Comparison of ENCODE assay signal across 11 cellular contexts in the genomic region with DNA sequence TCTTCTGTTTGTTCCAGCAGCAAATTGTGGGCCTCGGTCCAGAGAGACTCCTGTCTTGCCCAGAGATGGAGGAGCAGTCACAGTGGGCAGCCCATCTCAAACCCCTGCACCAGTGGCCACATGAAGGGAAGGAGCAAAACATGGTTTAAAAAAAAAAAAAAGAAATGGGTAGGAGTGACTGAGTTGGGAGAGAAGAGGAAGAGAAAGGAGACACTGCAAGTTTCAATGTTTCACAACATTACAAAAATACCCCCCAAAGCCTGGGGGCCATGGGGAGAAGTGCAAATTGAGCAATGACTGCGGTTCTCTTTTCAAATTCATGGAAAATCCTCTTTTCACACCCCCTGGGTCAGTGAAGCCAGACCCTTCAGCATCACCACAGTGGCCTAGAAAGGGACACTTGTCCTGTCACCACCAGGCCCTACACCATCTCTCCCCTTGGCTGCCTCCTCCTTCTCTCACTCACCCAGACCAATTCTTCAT.
DNase-seq lines count a peak whose midpoint lies in the region; ATAC-seq and TF ChIP-seq lines count a peak whose summit lies in the region.
"Had no signal": no experiment of that assay in that cellular context is flagged by ENCODE, and none has a peak within 500 bp of the region (broad histone marks: within the 10 kb centered on the region; RNA-seq: fewer than 3 reads in every experiment).

No MANE protein-coding gene starts in this region.

- H3K4me3 ChIP-seq in BLaER1 treated with 17β-estradiol and CSF1 and Interleukin-3, amounts not matched to agents 10 nM and 100 nM: no peak overlapping the region
- H3K4me3 ChIP-seq in OCI-LY3 (ENCODE audit: low read length): peak overlapping the region; percentile 38; the same call in 1 of the 2 replicates
- no peak overlapping the region for H3K4me3 ChIP-seq in heart left ventricle

- H3K4me2 ChIP-seq in BLaER1 treated with 17β-estradiol and CSF1 and Interleukin-3, amounts not matched to agents 10 nM and 100 nM: peak overlapping the region; percentile 79 to 98 (median 92)
- H3K4me2 ChIP-seq in OCI-LY3 (ENCODE audit: low read length): peak overlapping the region; percentile 66

- no peak overlapping the region for H3K27ac Mint-ChIP-seq in activated naive CD4-positive, alpha-beta T cell treated with anti-CD3 and anti-CD28 coated beads, Interleukin-2, amount 10 ng/mL, durations not matched to agents 7 days and 5 days
- peak overlapping the region in 1 of 2 donors; percentile 61 for H3K27ac Mint-ChIP-seq in activated naive CD4-positive, alpha-beta T cell treated with anti-CD3 and anti-CD28 coated beads, Interleukin-2, amount 50 U/mL, for 72 hours

- peak overlapping the region; percentile 61 to 86 (median 80); a peak in 21 of 22 replicates for H3K9ac ChIP-seq in BLaER1 treated with 17β-estradiol and CSF1 and Interleukin-3, amounts not matched to agents 10 nM and 100 nM
- H3K9ac ChIP-seq in OCI-LY3 (ENCODE audit: low read length): peak overlapping the region; percentile 19; the same call in 1 of the 2 replicates

- no peak for TF ChIP-seq CTCF in OCI-LY3 (IDR thresholded peaks at IDR 0.05; ENCODE audit: low read depth, low read length)
- no peak for TF ChIP-seq CTCF in heart left ventricle (IDR thresholded peaks at IDR 0.05)

- no peaks in the 10 kb centered on the region for H3K79me2 ChIP-seq in OCI-LY3 (ENCODE audit: low read length)

- H3K4me1 ChIP-seq in BLaER1 treated with 17β-estradiol and CSF1 and Interleukin-3, amounts not matched to agents 10 nM and 100 nM: peaks cover 74 to 100% (median 98%) of the 10 kb centered on the region in 10 experiments
- H3K4me1 ChIP-seq in OCI-LY3 (ENCODE audit: low read length) (peaks cover 60% of the 10 kb centered on the region), heart left ventricle (peaks cover 0 to 84% (median 45%) of the 10 kb centered on the region in 12 donors)

- H4K20me1 ChIP-seq in BLaER1 treated with 17β-estradiol and CSF1 and Interleukin-3, amounts not matched to agents 10 nM and 100 nM: no peaks in the 10 kb centered on the region
- H4K20me1 ChIP-seq in OCI-LY3 (ENCODE audit: insufficient read depth, low read length): no peaks in the 10 kb centered on the region

- peak in 3 of 4 donors; percentile 2 to 23 (median 15) for ATAC-seq in heart left ventricle
- no peak for ATAC-seq in activated naive CD4-positive, alpha-beta T cell treated with anti-CD3 and anti-CD28 coated beads, Interleukin-2, amount 50 U/mL, for 72 hours

- H3K9me3 Mint-ChIP-seq in activated naive CD4-positive, alpha-beta T cell treated with anti-CD3 and anti-CD28 coated beads, Interleukin-2, amount 10 ng/mL, durations not matched to agents 7 days and 5 days: peaks cover under 1% of the 10 kb centered on the region
- H3K9me3 Mint-ChIP-seq in activated naive CD4-positive, alpha-beta T cell treated with anti-CD3 and anti-CD28 coated beads, Interleukin-2, amount 50 U/mL, for 72 hours: peaks cover 0 to 2% of the 10 kb centered on the region in 2 donors

- DNase-seq in heart left ventricle (no peak), posterior vena cava (ENCODE audit: low spot score) (peak; percentile 54), NCI-H2107 treated with DMSO at 0.1 percent for 48 hours (lab: John Stamatoyannopoulos, UW; ENCODE audit: unreplicated experiment) (no peak), NCI-H69 (lab: John Stamatoyannopoulos, UW) (no peak)
- no peak for DNase-seq in activated naive CD4-positive, alpha-beta T cell treated with anti-CD3 and anti-CD28 coated beads, Interleukin-2, amount 10 ng/mL, durations not matched to agents 7 days and 5 days
- no peak for DNase-seq in activated naive CD4-positive, alpha-beta T cell treated with anti-CD3 and anti-CD28 coated beads, Interleukin-2, amount 50 U/mL, for 72 hours (ENCODE audit: low spot score in 2 of 2)
- DNase-seq: activated CD4-positive, alpha-beta T cell treated with anti-CD3 and anti-CD28 coated beads for 4 hours; activated effector memory CD4-positive, alpha-beta T cell treated with anti-CD3 and anti-CD28 coated beads, Interleukin-2, amount 50 U/mL, for 16 hours; KG1 had no signal

- H3K36me3 Mint-ChIP-seq in activated naive CD4-positive, alpha-beta T cell treated with anti-CD3 and anti-CD28 coated beads, Interleukin-2, amount 10 ng/mL, durations not matched to agents 7 days and 5 days: peaks cover 3% of the 10 kb centered on the region
- peaks cover 0 to 2% of the 10 kb centered on the region in 2 donors for H3K36me3 Mint-ChIP-seq in activated naive CD4-positive, alpha-beta T cell treated with anti-CD3 and anti-CD28 coated beads, Interleukin-2, amount 50 U/mL, for 72 hours

- intact Hi-C loops in heart left ventricle (cut with DNase I) (loop anchor here in 1 of 10 donors (10.0 kb wide), 1 partner anchor 135 kb away; no protein-coding TSS in a partner anchor), posterior vena cava (cut with DNase I) (loop anchor here in 1 of 2 donors (10.0 kb wide), 1 partner anchor 135 kb away; no protein-coding TSS in a partner anchor)

- H3K4me1 Mint-ChIP-seq in activated naive CD4-positive, alpha-beta T cell treated with anti-CD3 and anti-CD28 coated beads, Interleukin-2, amount 10 ng/mL, durations not matched to agents 7 days and 5 days: no peaks in the 10 kb centered on the region

- no peak for TF ChIP-seq POLR2A in heart left ventricle (IDR thresholded peaks at IDR 0.05)

- H2AFZ ChIP-seq in OCI-LY3 (ENCODE audit: low read depth, low read length): no peak overlapping the region

- CTCF ChIA-PET in activated naive CD4-positive, alpha-beta T cell treated with anti-CD3 and anti-CD28 coated beads, Interleukin-2, amount 10 ng/mL, durations not matched to agents 7 days and 5 days (lab: Charles Lee): interaction anchor here (1.0 kb wide), 1 partner anchor 16 kb away, joined by 3 read pairs; no protein-coding TSS in a partner anchor

- peaks cover 17% of the 10 kb centered on the region for H3K27me3 Mint-ChIP-seq in activated naive CD4-positive, alpha-beta T cell treated with anti-CD3 and anti-CD28 coated beads, Interleukin-2, amount 10 ng/mL, durations not matched to agents 7 days and 5 days

- WGBS in heart left ventricle, 4 donors: 77 to 84% (median 84%) methylated on average over 2 of the region's 2 CpGs

- H3K27me3 ChIP-seq in BLaER1 treated with 17β-estradiol and CSF1 and Interleukin-3, amounts not matched to agents 10 nM and 100 nM: no peaks in the 10 kb centered on the region
- H3K27me3 ChIP-seq in OCI-LY3 (ENCODE audit: low read depth, low read length): peaks cover 2% of the 10 kb centered on the region; the same call in 1 of the 2 replicates
- H3K27me3 ChIP-seq in heart left ventricle: no peaks in the 10 kb centered on the region

- peak overlapping the region; percentile 77 to 98 (median 94) for H3K27ac ChIP-seq in BLaER1 treated with 17β-estradiol and CSF1 and Interleukin-3, amounts not matched to agents 10 nM and 100 nM
- H3K27ac ChIP-seq in OCI-LY3 (ENCODE audit: low read length) (peak overlapping the region; percentile 59), heart left ventricle (peak overlapping the region in 10 of 12 donors; percentile 3 to 90 (median 58))

- no peak overlapping the region for H3K4me3 Mint-ChIP-seq in activated naive CD4-positive, alpha-beta T cell treated with anti-CD3 and anti-CD28 coated beads, Interleukin-2, amount 10 ng/mL, durations not matched to agents 7 days and 5 days

- peaks cover 0 to 3% (median 0%) of the 10 kb centered on the region in 11 experiments; a peak in 2 of 22 replicates for H3K9me3 ChIP-seq in BLaER1 treated with 17β-estradiol and CSF1 and Interleukin-3, amounts not matched to agents 10 nM and 100 nM (replicated peaks in 1 of 11)
- H3K9me3 ChIP-seq in OCI-LY3 (ENCODE audit: insufficient read depth, low read length) (no peaks in the 10 kb centered on the region), heart left ventricle (no peaks in the 10 kb centered on the region)

- no peaks in the 10 kb centered on the region for H3K36me3 ChIP-seq in BLaER1 treated with 17β-estradiol and CSF1 and Interleukin-3, amounts not matched to agents 10 nM and 100 nM
- H3K36me3 ChIP-seq in OCI-LY3 (replicated peaks; ENCODE audit: low read depth, low read length): no peaks in the 10 kb centered on the region
- H3K36me3 ChIP-seq in heart left ventricle: no peaks in the 10 kb centered on the region

Comparison
In these comparisons a context has a peak if more than half of its experiments do, and no peak if none do; other contexts are left out.
1. ATAC-seq: peak in heart left ventricle (3 of 4); none in activated naive CD4-positive, alpha-beta T cell treated with anti-CD3 and anti-CD28 coated beads, Interleukin-2, amount 50 U/mL, for 72 hours (0 of 2).
2. Peak in every context shown above with its lines, with median percentiles within 50 percentile points of each other: H3K27ac ChIP-seq.